9 cellular contexts compared by ENCODE assay signal in genomic region chr15:52464478-52464877, GRCh38.
DNase-seq lines count a peak whose midpoint lies in the region; ATAC-seq and TF ChIP-seq lines count a peak whose summit lies in the region.
"Had no signal": no experiment of that assay in that cellular context is flagged by ENCODE, and none has a peak within 500 bp of the region (broad histone marks: within the 10 kb centered on the region; RNA-seq: fewer than 3 reads in every experiment).

No MANE protein-coding gene starts in this region.

- H3K9me3 ChIP-seq in vagina (no peaks in the 10 kb centered on the region), left ventricle myocardium inferior (replicated peaks) (peaks cover 15% of the 10 kb centered on the region), uterus (peaks cover 0 to 8% of the 10 kb centered on the region in 2 donors)

- H3K27ac Mint-ChIP-seq in activated B cell treated with CpG ODN at 0.5 μM for 24 hours, result peak overlapping the region; percentile 91

- no peak for TF ChIP-seq CTCF in activated B cell treated with CpG ODN at 0.5 μM for 24 hours (IDR thresholded peaks at IDR 0.05)
- no peak for TF ChIP-seq CTCF in vagina (IDR thresholded peaks at IDR 0.05)
- no peak for TF ChIP-seq CTCF in left ventricle myocardium inferior (IDR thresholded peaks at IDR 0.05; ENCODE audit: borderline replicate concordance)
- TF ChIP-seq CTCF in uterus (IDR thresholded peaks at IDR 0.05), result no peak

- TF ChIP-seq POLR2A in vagina (IDR thresholded peaks at IDR 0.05) (no peak), uterus (IDR thresholded peaks at IDR 0.05) (no peak)

- H3K36me3 Mint-ChIP-seq in activated B cell treated with CpG ODN at 0.5 μM for 24 hours (ENCODE audit: low read depth), result peaks cover 11% of the 10 kb centered on the region

- ATAC-seq in HG02885 (IDR thresholded peaks at IDR 0.05; ENCODE audit: poor library complexity, unreplicated experiment), result peak; percentile 53
- no peak for ATAC-seq in activated B cell treated with CpG ODN at 0.5 μM for 24 hours (ENCODE audit: low read depth)

- H3K27ac ChIP-seq in vagina (peak overlapping the region; percentile 16), left ventricle myocardium inferior (replicated peaks) (no peak overlapping the region), uterus (no peak overlapping the region)

- peaks cover 49% of the 10 kb centered on the region for H3K4me1 Mint-ChIP-seq in activated B cell treated with CpG ODN at 0.5 μM for 24 hours

- H3K4me1 ChIP-seq in vagina (peaks cover 9% of the 10 kb centered on the region), left ventricle myocardium inferior (peaks cover 16% of the 10 kb centered on the region), uterus (no peaks in the 10 kb centered on the region)

- no peaks in the 10 kb centered on the region for H3K9me3 Mint-ChIP-seq in activated B cell treated with CpG ODN at 0.5 μM for 24 hours

- peak overlapping the region; percentile 47 for H3K4me3 Mint-ChIP-seq in activated B cell treated with CpG ODN at 0.5 μM for 24 hours

- POLR2A ChIA-PET in activated B cell treated with CpG ODN at 0.5 μM for 24 hours (lab: Charles Lee), result interaction anchor here (0.6 to 2.4 kb wide), 5 partner anchors 18 to 287 kb away, joined by 5 to 10 read pairs (median 6); partner anchors contain the start of gene MYO5A

- H3K36me3 ChIP-seq in vagina (no peaks in the 10 kb centered on the region), left ventricle myocardium inferior (no peaks in the 10 kb centered on the region), uterus (no peaks in the 10 kb centered on the region)

- intact Hi-C loops in activated B cell treated with CpG ODN at 0.5 μM for 24 hours (cut with micrococcal nuclease) (no loop called here), vagina (cut with DNase I) (no loop called here), left ventricle myocardium inferior (cut with micrococcal nuclease) (no loop called here), uterus (cut with DNase I; ENCODE audit: low total_unique reads) (no loop called here)

- H3K27me3 ChIP-seq in vagina, result no peaks in the 10 kb centered on the region
- no peaks in the 10 kb centered on the region for H3K27me3 ChIP-seq in left ventricle myocardium inferior (ENCODE audit: low read depth)
- H3K27me3 ChIP-seq in uterus, result no peaks in the 10 kb centered on the region

- DNase-seq in stimulated activated CD4-positive, alpha-beta T cell treated with anti-CD3 and anti-CD28 coated beads, Interleukin-1b, Interleukin-23, amount 100 ng/mL, for 48 hours, result peak; percentile 6
- no peak for DNase-seq in stimulated activated CD4-positive, alpha-beta T cell treated with anti-CD3 and anti-CD28 coated beads, Interleukin-2, amount 100 ng/mL, for 48 hours
- DNase-seq in activated B cell treated with CpG ODN at 0.5 μM for 24 hours (no peak), vagina (ENCODE audit: extremely low spot score in 2 of 2) (no peak), left ventricle myocardium inferior (no peak), uterus (no peak), GOT3 (lab: John Stamatoyannopoulos, UW) (no peak)
- DNase-seq: PC-3 had no signal

- CTCF ChIA-PET in activated B cell treated with CpG ODN at 0.5 μM for 24 hours (lab: Charles Lee), result interaction anchor here (1.5 kb wide), 2 partner anchors 133 to 208 kb away, joined by 6 to 9 read pairs; no protein-coding TSS in a partner anchor

- no peak overlapping the region for H3K4me3 ChIP-seq in vagina
- H3K4me3 ChIP-seq in left ventricle myocardium inferior, result no peak overlapping the region
- H3K4me3 ChIP-seq in uterus, result no peak overlapping the region

- no peaks in the 10 kb centered on the region for H3K27me3 Mint-ChIP-seq in activated B cell treated with CpG ODN at 0.5 μM for 24 hours
